ENCODE assay signal across 1 cellular context in the genomic region with DNA sequence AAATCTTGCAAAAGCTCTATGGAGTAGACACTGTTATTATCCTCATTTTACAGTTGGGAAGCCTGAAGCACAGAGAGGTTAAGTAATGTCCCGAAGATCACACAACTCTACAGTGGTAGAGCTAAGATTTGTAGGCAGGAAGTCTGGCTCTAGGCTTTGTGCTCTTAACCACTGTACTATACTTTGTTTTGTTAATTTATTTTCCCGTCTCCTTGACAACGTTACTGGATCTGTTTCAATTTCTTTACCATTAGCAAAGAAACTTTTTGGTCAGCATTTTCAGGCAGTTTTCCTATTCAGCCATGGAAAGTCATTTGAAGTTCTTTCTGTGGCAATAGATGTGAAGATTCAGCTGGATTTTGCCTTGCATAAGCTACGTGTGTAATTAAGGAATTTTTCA.
TF ChIP-seq lines count a peak whose summit lies in the region.

No MANE protein-coding gene starts in this region.

TF ChIP-seq in WTC11, 78 proteins besides CTCF, POLR2A, EP300 and RAD21 (continued from another document):
- TF ChIP-seq, protein P1, sequence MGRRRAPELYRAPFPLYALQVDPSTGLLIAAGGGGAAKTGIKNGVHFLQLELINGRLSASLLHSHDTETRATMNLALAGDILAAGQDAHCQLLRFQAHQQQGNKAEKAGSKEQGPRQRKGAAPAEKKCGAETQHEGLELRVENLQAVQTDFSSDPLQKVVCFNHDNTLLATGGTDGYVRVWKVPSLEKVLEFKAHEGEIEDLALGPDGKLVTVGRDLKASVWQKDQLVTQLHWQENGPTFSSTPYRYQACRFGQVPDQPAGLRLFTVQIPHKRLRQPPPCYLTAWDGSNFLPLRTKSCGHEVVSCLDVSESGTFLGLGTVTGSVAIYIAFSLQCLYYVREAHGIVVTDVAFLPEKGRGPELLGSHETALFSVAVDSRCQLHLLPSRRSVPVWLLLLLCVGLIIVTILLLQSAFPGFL (CRISPR knock-in tag; IDR thresholded peaks at IDR 0.05; ENCODE audit: borderline replicate concordance) = no peak
- TF ChIP-seq SMAD4 (CRISPR knock-in tag; IDR thresholded peaks at IDR 0.05) = no peak
